2 cellular contexts compared by ENCODE assay signal in genomic region chr20:45783656-45784294, GRCh38.
TF ChIP-seq lines count a peak whose summit lies in the region.

No MANE protein-coding gene starts in this region.

TF ChIP-seq in HCT116, 20 proteins besides CTCF, POLR2A, EP300 and RAD21 (continued from another document):
- TF ChIP-seq ZBTB33 (IDR thresholded peaks at IDR 0.05; ENCODE audit: extremely low read depth, insufficient replicate concordance, low read length) (no peak), EZH2phosphoT487 (IDR thresholded peaks at IDR 0.05; ENCODE audit: borderline replicate concordance) (no peak), EZH2 (IDR thresholded peaks at IDR 0.05) (no peak), YY1 (IDR thresholded peaks at IDR 0.05; ENCODE audit: extremely low read depth, insufficient replicate concordance, low read depth, low read length) (no peak)
TF ChIP-seq in HCT116: peak in this region for 0.

TF ChIP-seq in WTC11, 78 proteins besides CTCF, POLR2A, EP300 and RAD21 (continued from another document):
- TF ChIP-seq FOXP4 (CRISPR knock-in tag; IDR thresholded peaks at IDR 0.05): no peak
- TF ChIP-seq PRRX2 (CRISPR knock-in tag; IDR thresholded peaks at IDR 0.05): no peak
- TF ChIP-seq ETV6 (CRISPR knock-in tag; IDR thresholded peaks at IDR 0.05): no peak
